ENCODE assay signal across 1 cellular context in genomic region chr9:35611230-35611797, GRCh38.
TF ChIP-seq lines count a peak whose summit lies in the region.

No MANE protein-coding gene starts in this region.

TF ChIP-seq in GM12878, 131 proteins besides CTCF, POLR2A, EP300 and RAD21:
- TF ChIP-seq CBFB (IDR thresholded peaks at IDR 0.05; ENCODE audit: low read depth) (no peak), NR2C1 (IDR thresholded peaks at IDR 0.05) (no peak), BHLHE40 (IDR thresholded peaks at IDR 0.05; ENCODE audit: borderline replicate concordance in 1 of 2, low read depth in 2 of 2, low read length in 1 of 2) (no peak), HCFC1 (IDR thresholded peaks at IDR 0.05; ENCODE audit: low read length) (no peak), EED (IDR thresholded peaks at IDR 0.05; ENCODE audit: low read depth) (no peak), DPF2 (IDR thresholded peaks at IDR 0.05) (no peak), ZSCAN29 (IDR thresholded peaks at IDR 0.05) (no peak), PRDM15 (CRISPR knock-in tag; IDR thresholded peaks at IDR 0.05) (no peak), HDAC2 (IDR thresholded peaks at IDR 0.05) (no peak), NFXL1 (IDR thresholded peaks at IDR 0.05; ENCODE audit: borderline replicate concordance) (no peak), TBL1XR1 (IDR thresholded peaks at IDR 0.05; ENCODE audit: low read depth, low read length) (no peak), NBN (IDR thresholded peaks at IDR 0.05) (no peak), POU2F2 (IDR thresholded peaks at IDR 0.05; ENCODE audit: borderline replicate concordance, low read depth, low read length) (no peak), IKZF1 (conservative IDR thresholded peaks at IDR 0.05) (no peak), MEF2A (IDR thresholded peaks at IDR 0.05; ENCODE audit: insufficient read depth, low read depth, low read length) (no peak)
